ENCODE assay signal across 1 cellular context in genomic region chr2:43225788-43226557, GRCh38.
TF ChIP-seq lines count a peak whose summit lies in the region.

No MANE protein-coding gene starts in this region.

TF ChIP-seq in K562, 482 proteins besides CTCF, POLR2A, EP300 and RAD21 (continued from another document):
- TF ChIP-seq SPI1 (IDR thresholded peaks at IDR 0.05; ENCODE audit: borderline replicate concordance, low read depth, low read length) (peak; percentile 77; the same call in 1 of the 2 replicates), RAD51 (IDR thresholded peaks at IDR 0.05; ENCODE audit: borderline replicate concordance, low read depth) (peak; percentile 80), CEBPG (CRISPR knock-in tag; IDR thresholded peaks at IDR 0.05) (peak; percentile 18; the same call in 1 of the 2 replicates), CEBPG (tag; conservative IDR thresholded peaks at IDR 0.05 in 1 of 2, IDR thresholded peaks at IDR 0.05 in 1 of 2) (no peak), ZNF311 (CRISPR knock-in tag; IDR thresholded peaks at IDR 0.05) (no peak), MLLT1 (IDR thresholded peaks at IDR 0.05) (peak; percentile 82 to 90), RBFOX2 (IDR thresholded peaks at IDR 0.05; ENCODE audit: low read depth, low read length) (peak; percentile 67), MYC (IDR thresholded peaks at IDR 0.05; ENCODE audit: low read depth, low read length) (peak; percentile 62), MYC (CRISPR knock-in tag; IDR thresholded peaks at IDR 0.05; ENCODE audit: borderline replicate concordance, low read depth) (peak; percentile 57; the same call in 1 of the 2 replicates), PHF8 (IDR thresholded peaks at IDR 0.05; ENCODE audit: borderline replicate concordance, low read length) (peak; percentile 43; the same call in 1 of the 2 replicates), USF2 (CRISPR knock-in tag; IDR thresholded peaks at IDR 0.05) (peak; percentile 88)
